8 cellular contexts compared by ENCODE assay signal in genomic region chr2:54597153-54597827, GRCh38.
A peak's percentile ranks its signal among the peaks of the same experiment; 100 is the strongest.
DNase-seq lines count a peak whose midpoint lies in the region; ATAC-seq and TF ChIP-seq lines count a peak whose summit lies in the region.

No MANE protein-coding gene starts in this region.

- ATAC-seq in left ventricle myocardium superior = peak; percentile 63
- no peak for ATAC-seq in HG03196 (IDR thresholded peaks at IDR 0.05; ENCODE audit: unreplicated experiment)

- H3K27ac ChIP-seq in thyroid gland = peak overlapping the region in 1 of 3 donors; percentile 10

- intact Hi-C loops in left ventricle myocardium superior (cut with micrococcal nuclease) (no loop called here), thyroid gland (cut with DNase I) (no loop called here), posterior vena cava (cut with DNase I) (no loop called here)

- TF ChIP-seq POLR2A in thyroid gland (IDR thresholded peaks at IDR 0.05) = no peak

- H3K4me3 ChIP-seq in thyroid gland (replicated peaks in 1 of 3) = no peak overlapping the region

- peak overlapping the region; percentile 62 for H3K4me3 Mint-ChIP-seq in activated CD4-positive, alpha-beta T cell treated with anti-CD3 and anti-CD28 coated beads, Interleukin-2, amount 10 ng/mL, durations not matched to agents 7 days and 5 days
- H3K4me3 Mint-ChIP-seq in T-helper 2 cell treated with Interferon-gamma antibody and Interleukin-4, amounts not matched to agents 5 μg/mL and 100 μg/mL, for 36 hours = peak overlapping the region; percentile 81

- CTCF ChIA-PET in activated CD4-positive, alpha-beta T cell treated with anti-CD3 and anti-CD28 coated beads, Interleukin-2, amount 10 ng/mL, durations not matched to agents 7 days and 5 days (lab: Charles Lee) = interaction anchor here (1.1 to 2.2 kb wide), 3 partner anchors 12 to 37 kb away, joined by 3 to 7 read pairs (median 5); no protein-coding TSS in a partner anchor

- no peaks in the 10 kb centered on the region for H3K36me3 ChIP-seq in thyroid gland

- POLR2A ChIA-PET in activated CD4-positive, alpha-beta T cell treated with anti-CD3 and anti-CD28 coated beads, Interleukin-2, amount 10 ng/mL, durations not matched to agents 7 days and 5 days (lab: Charles Lee) = no interaction called here

- H3K27me3 ChIP-seq in thyroid gland = no peaks in the 10 kb centered on the region

- H3K4me1 ChIP-seq in thyroid gland = peaks cover 55 to 64% of the 10 kb centered on the region in 2 donors

- H3K36me3 Mint-ChIP-seq in activated CD4-positive, alpha-beta T cell treated with anti-CD3 and anti-CD28 coated beads, Interleukin-2, amount 10 ng/mL, durations not matched to agents 7 days and 5 days (ENCODE audit: low read depth) = peaks cover 73% of the 10 kb centered on the region
- H3K36me3 Mint-ChIP-seq in T-helper 2 cell treated with Interferon-gamma antibody and Interleukin-4, amounts not matched to agents 5 μg/mL and 100 μg/mL, for 36 hours (ENCODE audit: low read depth) = peaks cover 59% of the 10 kb centered on the region

- DNase-seq in activated CD4-positive, alpha-beta T cell treated with anti-CD3 and anti-CD28 coated beads, Interleukin-2, amount 10 ng/mL, durations not matched to agents 7 days and 5 days = no peak
- DNase-seq in activated CD4-positive, alpha-beta T cell treated with anti-CD3 and anti-CD28 coated beads for 4 hours = no peak
- no peak for DNase-seq in T-helper 2 cell treated with Interferon-gamma antibody and Interleukin-4, amounts not matched to agents 5 μg/mL and 100 μg/mL, for 36 hours (ENCODE audit: low spot score)
- DNase-seq in left ventricle myocardium superior (peak; percentile 82), thyroid gland (peak; percentile 66 to 73), DMS53 (lab: John Stamatoyannopoulos, UW) (no peak), posterior vena cava (ENCODE audit: low spot score) (no peak)

- no peaks in the 10 kb centered on the region for H3K9me3 Mint-ChIP-seq in activated CD4-positive, alpha-beta T cell treated with anti-CD3 and anti-CD28 coated beads, Interleukin-2, amount 10 ng/mL, durations not matched to agents 7 days and 5 days
- H3K9me3 Mint-ChIP-seq in T-helper 2 cell treated with Interferon-gamma antibody and Interleukin-4, amounts not matched to agents 5 μg/mL and 100 μg/mL, for 36 hours = no peaks in the 10 kb centered on the region

- no peak for TF ChIP-seq CTCF in thyroid gland (IDR thresholded peaks at IDR 0.05)

- peak overlapping the region; percentile 95 for H3K27ac Mint-ChIP-seq in activated CD4-positive, alpha-beta T cell treated with anti-CD3 and anti-CD28 coated beads, Interleukin-2, amount 10 ng/mL, durations not matched to agents 7 days and 5 days
- peak overlapping the region; percentile 93 for H3K27ac Mint-ChIP-seq in T-helper 2 cell treated with Interferon-gamma antibody and Interleukin-4, amounts not matched to agents 5 μg/mL and 100 μg/mL, for 36 hours

- no peaks in the 10 kb centered on the region for H3K27me3 Mint-ChIP-seq in activated CD4-positive, alpha-beta T cell treated with anti-CD3 and anti-CD28 coated beads, Interleukin-2, amount 10 ng/mL, durations not matched to agents 7 days and 5 days
- H3K27me3 Mint-ChIP-seq in T-helper 2 cell treated with Interferon-gamma antibody and Interleukin-4, amounts not matched to agents 5 μg/mL and 100 μg/mL, for 36 hours (ENCODE audit: low read depth) = no peaks in the 10 kb centered on the region

- peaks cover 86% of the 10 kb centered on the region for H3K4me1 Mint-ChIP-seq in activated CD4-positive, alpha-beta T cell treated with anti-CD3 and anti-CD28 coated beads, Interleukin-2, amount 10 ng/mL, durations not matched to agents 7 days and 5 days
- peaks cover 81% of the 10 kb centered on the region for H3K4me1 Mint-ChIP-seq in T-helper 2 cell treated with Interferon-gamma antibody and Interleukin-4, amounts not matched to agents 5 μg/mL and 100 μg/mL, for 36 hours (ENCODE audit: low read depth)

- 44 to 46% methylated on average over 5 of the region's 5 CpGs for WGBS in thyroid gland, 2 donors

- H3K9me3 ChIP-seq in thyroid gland = no peaks in the 10 kb centered on the region

Comparison
In these comparisons a context has a peak if more than half of its experiments do, and no peak if none do; other contexts are left out.
1. DNase-seq: peak in left ventricle myocardium superior (single experiment) and thyroid gland (2 of 2); none in activated CD4-positive, alpha-beta T cell treated with anti-CD3 and anti-CD28 coated beads, Interleukin-2, amount 10 ng/mL, durations not matched to agents 7 days and 5 days (single experiment), activated CD4-positive, alpha-beta T cell treated with anti-CD3 and anti-CD28 coated beads for 4 hours (0 of 2), T-helper 2 cell treated with Interferon-gamma antibody and Interleukin-4, amounts not matched to agents 5 μg/mL and 100 μg/mL, for 36 hours (single experiment), DMS53 (single experiment) and posterior vena cava (single experiment).